8 cellular contexts compared by ENCODE assay signal in the genomic region with DNA sequence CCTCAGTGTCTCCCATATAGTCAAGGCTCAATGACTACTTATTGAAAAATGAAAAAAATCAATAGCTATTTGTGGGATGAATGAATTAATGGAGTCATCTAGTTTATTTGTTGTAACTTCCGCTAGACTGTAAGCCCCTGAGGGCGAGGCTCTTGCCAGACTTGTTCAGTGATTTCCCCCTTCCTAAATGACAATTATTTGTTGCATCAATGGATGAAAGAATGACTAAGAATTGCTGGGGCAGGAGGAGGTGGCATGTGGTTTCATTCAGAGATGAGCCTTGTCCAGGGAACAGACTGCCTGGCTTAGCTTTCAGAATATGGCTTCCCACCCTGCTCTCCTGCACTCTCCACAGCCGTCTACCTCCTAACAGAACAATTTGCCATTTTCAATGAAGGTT.
DNase-seq lines count a peak whose midpoint lies in the region; ATAC-seq lines count a peak whose summit lies in the region.

No MANE protein-coding gene starts in this region.

- peak; percentile 12 for DNase-seq in NCI-H2227 (lab: John Stamatoyannopoulos, UW; ENCODE audit: unreplicated experiment)
- no peak for DNase-seq in NCI-H2227 treated with DMSO at 0.1 percent for 48 hours (lab: John Stamatoyannopoulos, UW)
- DNase-seq in NOMO-1 treated with dmso at 0.1 percent for 144 hours (lab: John Stamatoyannopoulos, UW; ENCODE audit: unreplicated experiment) = peak; percentile 43
- peak in 1 of 3 experiments; percentile 3 for DNase-seq in effector memory CD8-positive, alpha-beta T cell
- no peak for DNase-seq in NCI-H774 (lab: John Stamatoyannopoulos, UW)
- DNase-seq in KG1 (lab: John Stamatoyannopoulos, UW) = no peak

- H3K36me3 Mint-ChIP-seq in effector memory CD8-positive, alpha-beta T cell (ENCODE audit: insufficient read depth) = peaks cover 30% of the 10 kb centered on the region

- peak overlapping the region; percentile 93 to 96 for H3K27ac Mint-ChIP-seq in effector memory CD8-positive, alpha-beta T cell

- peaks cover 26 to 35% of the 10 kb centered on the region in 2 donors for H3K4me1 Mint-ChIP-seq in effector memory CD8-positive, alpha-beta T cell (ENCODE audit: low read depth in 2 of 2)

- no peak overlapping the region for H3K4me3 ChIP-seq in skin epidermis

- no peaks in the 10 kb centered on the region for H3K9me3 Mint-ChIP-seq in effector memory CD8-positive, alpha-beta T cell

- peak; percentile 8 for ATAC-seq in effector memory CD8-positive, alpha-beta T cell (replicated peaks)
- no peak for ATAC-seq in GM19397 (IDR thresholded peaks at IDR 0.05; ENCODE audit: unreplicated experiment)

- H3K4me3 Mint-ChIP-seq in effector memory CD8-positive, alpha-beta T cell = peak overlapping the region; percentile 84 to 89

- H3K27ac ChIP-seq in skin epidermis = peak overlapping the region in 15 of 21 experiments; percentile 6 to 94 (median 88)

- H3K27me3 Mint-ChIP-seq in effector memory CD8-positive, alpha-beta T cell = peaks cover 8 to 10% of the 10 kb centered on the region in 2 donors

Comparison
In these comparisons a context has a peak if more than half of its experiments do, and no peak if none do; other contexts are left out.
1. DNase-seq: peak in NCI-H2227 (single experiment) and NOMO-1 treated with dmso at 0.1 percent for 144 hours (single experiment); none in NCI-H2227 treated with DMSO at 0.1 percent for 48 hours (single experiment), NCI-H774 (single experiment) and KG1 (single experiment).